26 cellular contexts compared by ENCODE assay signal in genomic region chr3:144380832-144381231, GRCh38.
DNase-seq lines count a peak whose midpoint lies in the region; ATAC-seq and TF ChIP-seq lines count a peak whose summit lies in the region.
"Had no signal": no experiment of that assay in that cellular context is flagged by ENCODE, and none has a peak within 500 bp of the region (broad histone marks: within the 10 kb centered on the region; RNA-seq: fewer than 3 reads in every experiment).

No MANE protein-coding gene starts in this region.

- peaks cover 11% of the 10 kb centered on the region for H3K4me1 ChIP-seq in neural progenitor cell

- no peaks in the 10 kb centered on the region for H3K9me3 ChIP-seq in neural progenitor cell (ENCODE audit: low read depth)
- H3K9me3 ChIP-seq: HAP-1, tibial artery had no signal

- H3K4me3 ChIP-seq in LNCaP clone FGC (ENCODE audit: low read depth, low read length) (no peak overlapping the region), epithelial cell of esophagus (ENCODE audit: low read length) (no peak overlapping the region), neural progenitor cell (no peak overlapping the region)
- H3K4me3 ChIP-seq: esophagus squamous epithelium, GM12878, HAP-1, tibial artery had no signal

- no peak overlapping the region for H3K27ac Mint-ChIP-seq in neural progenitor cell
- H3K27ac Mint-ChIP-seq: activated naive CD4-positive, alpha-beta T cell treated with anti-CD3 and anti-CD28 coated beads for 36 hours; activated T-cell treated with anti-CD3 and anti-CD28 coated beads, Interleukin-2, amount 50 U/mL, for 72 hours; CD14-positive monocyte; IgD-negative memory B cell had no signal

- H3K36me3 Mint-ChIP-seq in neural progenitor cell, result no peaks in the 10 kb centered on the region
- H3K36me3 Mint-ChIP-seq: CD14-positive monocyte had no signal

- no peaks in the 10 kb centered on the region for H3K4me1 Mint-ChIP-seq in neural progenitor cell
- H3K4me1 Mint-ChIP-seq: CD14-positive monocyte, IgD-negative memory B cell had no signal

- H3F3A ChIP-seq in neural progenitor cell (ENCODE audit: low read depth), result no peaks in the 10 kb centered on the region

- H3K27me3 ChIP-seq in neural progenitor cell, result no peaks in the 10 kb centered on the region
- H3K27me3 ChIP-seq: esophagus squamous epithelium, tibial artery had no signal

- H3K36me3 ChIP-seq in neural progenitor cell, result no peaks in the 10 kb centered on the region
- H3K36me3 ChIP-seq: esophagus squamous epithelium, HAP-1, tibial artery had no signal

- H3K4me3 Mint-ChIP-seq in neural progenitor cell, result no peak overlapping the region
- H3K4me3 Mint-ChIP-seq: activated naive CD4-positive, alpha-beta T cell treated with anti-CD3 and anti-CD28 coated beads for 36 hours; activated T-cell treated with anti-CD3 and anti-CD28 coated beads, Interleukin-2, amount 50 U/mL, for 72 hours; CD14-positive monocyte; IgD-negative memory B cell had no signal

- no peak overlapping the region for H3K9ac ChIP-seq in neural progenitor cell

- H3K4me2 ChIP-seq in neural progenitor cell, result no peak overlapping the region

- H3K9me3 Mint-ChIP-seq in neural progenitor cell, result no peaks in the 10 kb centered on the region

- H3K27me3 Mint-ChIP-seq in neural progenitor cell (ENCODE audit: insufficient read depth, low read depth), result no peaks in the 10 kb centered on the region
- H3K27me3 Mint-ChIP-seq: IgD-negative memory B cell had no signal

- no peak for ATAC-seq in HG03520 (IDR thresholded peaks at IDR 0.05; ENCODE audit: unreplicated experiment)
- ATAC-seq: activated T-cell treated with anti-CD3 and anti-CD28 coated beads, Interleukin-2, amount 50 U/mL, for 72 hours; GM12878; Panc1; stimulated activated naive CD8-positive, alpha-beta T cell treated with anti-CD3 and anti-CD28 coated beads, Interleukin-15, Interleukin-2, amounts not matched to agents 100 U/mL and 50 U/mL, for 24 hours had no signal

- no peaks in the 10 kb centered on the region for H3K79me2 ChIP-seq in neural progenitor cell (ENCODE audit: low read depth)

- H2AFZ ChIP-seq in neural progenitor cell (replicated peaks), result peak overlapping the region; percentile 52

- DNase-seq in Ammon's horn (ENCODE audit: low spot score) (peak; percentile 66), LNCaP clone FGC (ENCODE audit: low read depth) (peak; percentile 77), epithelial cell of esophagus (ENCODE audit: low read depth) (peak; percentile 9), neural progenitor cell (ENCODE audit: low spot score) (no peak), dedifferentiated amniotic fluid mesenchymal stem cell (ENCODE audit: extremely low spot score) (no peak), amniotic stem cell (lab: John Stamatoyannopoulos, UW) (no peak)
- no peak for DNase-seq in activated effector memory CD4-positive, alpha-beta T cell treated with Interleukin-2 at 50 U/mL for 16 hours
- DNase-seq: activated CD4-positive, alpha-beta T cell treated with anti-CD3 and anti-CD28 coated beads, Interleukin-2, amount 50 U/mL, for 4 hours; activated CD4-positive, CD25-positive, alpha-beta regulatory T cell; activated naive CD4-positive, alpha-beta T cell treated with anti-CD3 and anti-CD28 coated beads for 36 hours; activated T-cell treated with anti-CD3 and anti-CD28 coated beads, Interleukin-2, amount 50 U/mL, for 72 hours; cortex of kidney; EL; esophagus squamous epithelium; kidney; NCI-H2029 treated with DMSO at 0.1 percent for 48 hours; NCI-H446 treated with DMSO at 0.1 percent for 48 hours; SIG-M5; stimulated activated naive CD8-positive, alpha-beta T cell treated with anti-CD3 and anti-CD28 coated beads, Interleukin-15, Interleukin-2, amounts not matched to agents 100 U/mL and 50 U/mL, for 24 hours; tibial artery had no signal

- no peak overlapping the region for H3K27ac ChIP-seq in neural progenitor cell
- H3K27ac ChIP-seq: esophagus squamous epithelium, tibial artery had no signal

- TF ChIP-seq CTCF in LNCaP clone FGC (IDR thresholded peaks at IDR 0.05; ENCODE audit: control insufficient read depth, extremely low read depth, insufficient read depth) (no peak), epithelial cell of esophagus (IDR thresholded peaks at IDR 0.05; ENCODE audit: insufficient read depth, low read depth, low read length, missing control alignments) (no peak), neural progenitor cell (IDR thresholded peaks at IDR 0.05) (no peak)

- no peaks in the 10 kb centered on the region for H4K20me1 ChIP-seq in neural progenitor cell (ENCODE audit: low read depth)

Comparison
In these comparisons a context has a peak if more than half of its experiments do, and no peak if none do; other contexts are left out.
1. DNase-seq: peak in Ammon's horn (single experiment), LNCaP clone FGC (single experiment) and epithelial cell of esophagus (single experiment); none in neural progenitor cell (single experiment), dedifferentiated amniotic fluid mesenchymal stem cell (single experiment), activated effector memory CD4-positive, alpha-beta T cell treated with Interleukin-2 at 50 U/mL for 16 hours (single experiment) and amniotic stem cell (single experiment).